ENCODE assay signal across 26 cellular contexts in genomic region chrX:118220509-118220908, GRCh38.
DNase-seq lines count a peak whose midpoint lies in the region; ATAC-seq, FAIRE-seq and TF ChIP-seq lines count a peak whose summit lies in the region.
"Had no signal": no experiment of that assay in that cellular context is flagged by ENCODE, and none has a peak within 500 bp of the region (broad histone marks: within the 10 kb centered on the region; RNA-seq: fewer than 3 reads in every experiment).

No MANE protein-coding gene starts in this region.

- H3K27me3 Mint-ChIP-seq in nephron (ENCODE audit: low read depth) (no peaks in the 10 kb centered on the region), GM23338 (ENCODE audit: insufficient read depth, low read depth, poor library complexity) (no peaks in the 10 kb centered on the region)
- H3K27me3 Mint-ChIP-seq: B cell had no signal

- peaks cover 76% of the 10 kb centered on the region for H3K4me1 Mint-ChIP-seq in nephron
- H3K4me1 Mint-ChIP-seq in GM23338 = no peaks in the 10 kb centered on the region
- H3K4me1 Mint-ChIP-seq: B cell; CD8-positive, alpha-beta memory T cell had no signal

- no peaks in the 10 kb centered on the region for H3K9me2 ChIP-seq in GM23338 (ENCODE audit: insufficient read depth)

- ATAC-seq in HG02571 (IDR thresholded peaks at IDR 0.05; ENCODE audit: unreplicated experiment) (no peak), GM23338 (no peak)
- ATAC-seq: HCT116, PC-3 had no signal

- H3K27me3 ChIP-seq in A673 (replicated peaks; ENCODE audit: insufficient read depth, low read depth, low read length, poor library complexity) = no peaks in the 10 kb centered on the region
- H3K27me3 ChIP-seq in GM23338 (ENCODE audit: insufficient read depth) = no peaks in the 10 kb centered on the region
- H3K27me3 ChIP-seq in right atrium auricular region = no peaks in the 10 kb centered on the region

- H2AFZ ChIP-seq in GM23338 = no peak overlapping the region

- no peak overlapping the region for H3K4me3 ChIP-seq in A673 (ENCODE audit: low read depth, low read length, poor library complexity, severe bottlenecking)
- no peak overlapping the region for H3K4me3 ChIP-seq in GM23338
- H3K4me3 ChIP-seq in right atrium auricular region = no peak overlapping the region

- no peak overlapping the region for H3K4me3 Mint-ChIP-seq in nephron
- no peak overlapping the region for H3K4me3 Mint-ChIP-seq in GM23338
- H3K4me3 Mint-ChIP-seq: B cell; CD14-positive monocyte; CD8-positive, alpha-beta memory T cell; IgD-negative memory B cell had no signal

- no peaks in the 10 kb centered on the region for H4K20me1 ChIP-seq in GM23338 (replicated peaks; ENCODE audit: insufficient read depth)

- peak overlapping the region; percentile 78 to 97 (median 92) for H3K27ac Mint-ChIP-seq in nephron
- H3K27ac Mint-ChIP-seq in GM23338 = no peak overlapping the region
- H3K27ac Mint-ChIP-seq: B cell; CD14-positive monocyte; CD8-positive, alpha-beta memory T cell had no signal

- peak overlapping the region; percentile 63 for H3K27ac ChIP-seq in A673 (ENCODE audit: low read depth, low read length, poor library complexity, severe bottlenecking)
- no peak overlapping the region for H3K27ac ChIP-seq in GM23338 (ENCODE audit: low read depth)
- no peak overlapping the region for H3K27ac ChIP-seq in right atrium auricular region
- H3K27ac ChIP-seq: HL-60, KMS-11 had no signal

- intact Hi-C loops in A673 (cut with micrococcal nuclease; ENCODE audit: unreplicated experiment) = loop anchor here (2.0 to 10.0 kb wide), 2 partner anchors 72 to 106 kb away; partner anchors contain the start of gene KLHL13

- no peak overlapping the region for H3K4me2 ChIP-seq in GM23338
- H3K4me2 ChIP-seq: KMS-11 had no signal

- H3F3A ChIP-seq in GM23338 (replicated peaks; ENCODE audit: low read depth) = no peaks in the 10 kb centered on the region

- H3K9me3 Mint-ChIP-seq in nephron (no peaks in the 10 kb centered on the region), GM23338 (no peaks in the 10 kb centered on the region)
- H3K9me3 Mint-ChIP-seq: CD14-positive monocyte; CD8-positive, alpha-beta memory T cell; IgD-negative memory B cell had no signal

- H3K4me1 ChIP-seq in A673 (ENCODE audit: insufficient read depth, low read length, poor library complexity, severe bottlenecking) (peaks cover 18% of the 10 kb centered on the region), GM23338 (ENCODE audit: insufficient read depth) (no peaks in the 10 kb centered on the region), right atrium auricular region (no peaks in the 10 kb centered on the region)

- POLR2A ChIA-PET in A673 (lab: Charles Lee; ENCODE audit: low non-redundant PET) = no interaction called here

- H3K36me3 ChIP-seq in A673 (ENCODE audit: insufficient read depth, low read length, poor library complexity, severe bottlenecking) (no peaks in the 10 kb centered on the region), GM23338 (ENCODE audit: insufficient read depth) (no peaks in the 10 kb centered on the region), right atrium auricular region (no peaks in the 10 kb centered on the region)

- H3K36me3 Mint-ChIP-seq in nephron (ENCODE audit: low read depth) (no peaks in the 10 kb centered on the region), GM23338 (ENCODE audit: low read depth) (no peaks in the 10 kb centered on the region)
- H3K36me3 Mint-ChIP-seq: CD14-positive monocyte; CD8-positive, alpha-beta memory T cell; IgD-negative memory B cell had no signal

- CTCF ChIA-PET in A673 (lab: Charles Lee) = no interaction called here

- DNase-seq in A673 (ENCODE audit: low spot score) (no peak), NCI-H1930 (lab: John Stamatoyannopoulos, UW) (peak; percentile 21 to 68), GM23338 (ENCODE audit: low spot score) (no peak), right atrium auricular region (ENCODE audit: low spot score) (no peak)
- DNase-seq: CD8-positive, alpha-beta memory T cell; DMS 273 treated with DMSO at 0.1 percent for 48 hours; DMS79; EL; GDM1; NCI-H1048; NCI-H1694; NCI-H2171 treated with DMSO at 0.1 percent for 48 hours; NCI-H446 treated with DMSO at 0.1 percent for 48 hours; NK-92 treated with Interleukin-12 subunit alpha and Interleukin-12 subunit beta, amount 100 ng/mL, for 24 hours; PC-3 had no signal

- no peak for TF ChIP-seq CTCF in A673 (conservative IDR thresholded peaks at IDR 0.05; ENCODE audit: low read depth, low read length)
- no peak for TF ChIP-seq CTCF in nephron (IDR thresholded peaks at IDR 0.05; ENCODE audit: unreplicated experiment in 3 of 3)
- no peak for TF ChIP-seq CTCF in GM23338 (conservative IDR thresholded peaks at IDR 0.05; ENCODE audit: low read depth in 2 of 2)
- no peak for TF ChIP-seq CTCF in right atrium auricular region (IDR thresholded peaks at IDR 0.05)

- no peaks in the 10 kb centered on the region for H3K79me2 ChIP-seq in GM23338 (replicated peaks; ENCODE audit: insufficient read depth)

- FAIRE-seq in colon (lab: Jason Lieb, UNC) = peak; percentile 43
- FAIRE-seq: A204.1, GM12891 had no signal

- BruUV-seq in A673 (replicated peaks; lab: Mats Ljungman, UMichigan) = TSS peak; percentile 28

- H3K9me3 ChIP-seq in A673 (ENCODE audit: low read depth, low read length, poor library complexity, severe bottlenecking) (no peaks in the 10 kb centered on the region), right atrium auricular region (no peaks in the 10 kb centered on the region)

TF ChIP-seq in GM23338, 12 proteins besides CTCF, POLR2A, EP300 and RAD21:
- TF ChIP-seq EZH2 (IDR thresholded peaks at IDR 0.05; ENCODE audit: low read depth, unreplicated experiment) = no peak
- no peak for TF ChIP-seq CREB1 (CRISPR knock-in tag; IDR thresholded peaks at IDR 0.05; ENCODE audit: low read depth)
- no peak for TF ChIP-seq NANOG (IDR thresholded peaks at IDR 0.05; ENCODE audit: borderline replicate concordance)
- no peak for TF ChIP-seq ZNF331 (CRISPR knock-in tag; IDR thresholded peaks at IDR 0.05; ENCODE audit: low read depth)
- no peak for TF ChIP-seq JUNB (IDR thresholded peaks at IDR 0.05; ENCODE audit: unreplicated experiment)
- TF ChIP-seq ETS1 (IDR thresholded peaks at IDR 0.05) = no peak

Comparison
In these comparisons a context has a peak if more than half of its experiments do, and no peak if none do; other contexts are left out.
1. DNase-seq: peak in NCI-H1930 (2 of 2); none in A673 (single experiment), GM23338 (single experiment) and right atrium auricular region (single experiment).